Comparison of ENCODE assay signal across 18 cellular contexts in genomic region chr5:149807614-149808013, GRCh38.
DNase-seq lines count a peak whose midpoint lies in the region; ATAC-seq and TF ChIP-seq lines count a peak whose summit lies in the region.
"Had no signal": no experiment of that assay in that cellular context is flagged by ENCODE, and none has a peak within 500 bp of the region (broad histone marks: within the 10 kb centered on the region; RNA-seq: fewer than 3 reads in every experiment).

No MANE protein-coding gene starts in this region.

- H3K9me3 ChIP-seq in heart left ventricle, result no peaks in the 10 kb centered on the region
- no peaks in the 10 kb centered on the region for H3K9me3 ChIP-seq in H9 (ENCODE audit: control insufficient read depth, low read depth, low read length)
- H3K9me3 ChIP-seq in esophagus muscularis mucosa, result no peaks in the 10 kb centered on the region
- no peaks in the 10 kb centered on the region for H3K9me3 ChIP-seq in skeletal muscle tissue (ENCODE audit: control insufficient read depth in 3 of 3, low read length in 3 of 3)
- H3K9me3 ChIP-seq: HAP-1, Peyer's patch had no signal

- H4K8ac ChIP-seq in H9 (replicated peaks; ENCODE audit: insufficient read length, low read depth, low read length), result no peak overlapping the region

- no peak overlapping the region for H2BK5ac ChIP-seq in H9 (ENCODE audit: insufficient read length, low read length)

- H2AK5ac ChIP-seq in H9 (ENCODE audit: insufficient read length, low read length), result no peak overlapping the region

- H2BK120ac ChIP-seq in H9 (ENCODE audit: low read depth, low read length, poor library complexity, severe bottlenecking), result no peak overlapping the region

- H2BK12ac ChIP-seq in H9 (ENCODE audit: insufficient read length, low read depth, low read length), result no peak overlapping the region

- H3K9me3 Mint-ChIP-seq in H9, result no peaks in the 10 kb centered on the region
- H3K9me3 Mint-ChIP-seq in T-helper 2 cell treated with Interferon-gamma antibody and Interleukin-4, amounts not matched to agents 5 μg/mL and 100 μg/mL, for 36 hours, result no peaks in the 10 kb centered on the region
- no peaks in the 10 kb centered on the region for H3K9me3 Mint-ChIP-seq in type B pancreatic cell
- H3K9me3 Mint-ChIP-seq: CD4-positive, CD25-positive, alpha-beta regulatory T cell; IgD-negative memory B cell had no signal

- H3K4me2 ChIP-seq in H9 (ENCODE audit: insufficient read depth, insufficient read length, low read length), result no peak overlapping the region

- 58 to 69% (median 64%) methylated on average over 5 of the region's 5 CpGs for WGBS in heart left ventricle, 4 donors
- WGBS in H9 (ENCODE audit: extremely low coverage, insufficient read length, low lambda C conversion rate), result no CpG with 5 or more reads among the region's 5 CpGs
- WGBS in esophagus muscularis mucosa, result 79% methylated on average over 5 of the region's 5 CpGs

- no peak overlapping the region for H3K4me3 Mint-ChIP-seq in H9
- no peak overlapping the region for H3K4me3 Mint-ChIP-seq in T-helper 2 cell treated with Interferon-gamma antibody and Interleukin-4, amounts not matched to agents 5 μg/mL and 100 μg/mL, for 36 hours
- H3K4me3 Mint-ChIP-seq in type B pancreatic cell, result no peak overlapping the region
- H3K4me3 Mint-ChIP-seq: CD4-positive, CD25-positive, alpha-beta regulatory T cell had no signal

- H3K9ac ChIP-seq in H9 (ENCODE audit: extremely low read depth, insufficient read length, low read length) (no peak overlapping the region), skeletal muscle tissue (ENCODE audit: low read depth in 1 of 3, low read length in 3 of 3) (peak overlapping the region; percentile 57 to 86 (median 64))

- no peak overlapping the region for H2AFZ ChIP-seq in H9 (ENCODE audit: low read length)

- no peak overlapping the region for H2BK20ac ChIP-seq in H9 (ENCODE audit: low read depth, low read length, poor library complexity, severe bottlenecking)

- no peak overlapping the region for H3T11ph ChIP-seq in H9 (ENCODE audit: low read length)

- intact Hi-C loops in heart left ventricle (cut with DNase I) (no loop called here), Right ventricle myocardium inferior (cut with DNase I) (loop anchor here (2.0 kb wide), 1 partner anchor 17 kb away; no protein-coding TSS in a partner anchor), esophagus muscularis mucosa (cut with DNase I) (no loop called here)

- H3K18ac ChIP-seq in H9 (ENCODE audit: insufficient read length, low read depth, low read length), result no peak overlapping the region

- no peak overlapping the region for H4K91ac ChIP-seq in H9 (ENCODE audit: insufficient read length, low read depth, low read length)

- H2BK15ac ChIP-seq in H9 (ENCODE audit: low read depth, low read length), result no peak overlapping the region

- TF ChIP-seq POLR2A in heart left ventricle (IDR thresholded peaks at IDR 0.05), result no peak
- no peak for TF ChIP-seq POLR2A in esophagus muscularis mucosa (IDR thresholded peaks at IDR 0.05; ENCODE audit: low read depth)

- H3K56ac ChIP-seq in H9 (ENCODE audit: insufficient read length, low read depth, low read length), result no peak overlapping the region

- TF ChIP-seq CTCF in heart left ventricle (IDR thresholded peaks at IDR 0.05) (no peak), H9 (conservative IDR thresholded peaks at IDR 0.05) (no peak), esophagus muscularis mucosa (IDR thresholded peaks at IDR 0.05) (no peak), type B pancreatic cell (conservative IDR thresholded peaks at IDR 0.05) (no peak)

- H3K79me2 ChIP-seq in H9 (ENCODE audit: insufficient read depth, low read length), result no peaks in the 10 kb centered on the region

- H3K23ac ChIP-seq in H9 (ENCODE audit: insufficient read length, low read depth, low read length), result no peak overlapping the region

- no peaks in the 10 kb centered on the region for H4K20me1 ChIP-seq in H9 (ENCODE audit: control insufficient read depth, insufficient read depth, insufficient read length)

- ATAC-seq in heart left ventricle, result no peak
- no peak for ATAC-seq in Right ventricle myocardium inferior

- H3K27ac ChIP-seq in heart left ventricle (peak overlapping the region; percentile 80 to 94 (median 89)), H9 (ENCODE audit: insufficient read length, low read depth, low read length) (no peak overlapping the region), esophagus muscularis mucosa (replicated peaks in 1 of 4) (peak overlapping the region; percentile 86 to 92 (median 90)), skeletal muscle tissue (ENCODE audit: low read depth, low read length) (peak overlapping the region; percentile 94)

- no peaks in the 10 kb centered on the region for H3K23me2 ChIP-seq in H9 (ENCODE audit: insufficient read length, low read depth, low read length, poor library complexity, severe bottlenecking)

- no peaks in the 10 kb centered on the region for H3K79me1 ChIP-seq in H9 (ENCODE audit: insufficient read depth, low read depth, low read length, poor library complexity, severe bottlenecking)

- H3K4me1 ChIP-seq in heart left ventricle, result peaks cover 21 to 95% (median 71%) of the 10 kb centered on the region in 12 donors
- peaks cover 6% of the 10 kb centered on the region; the same call in 1 of the 2 replicates for H3K4me1 ChIP-seq in H9 (ENCODE audit: insufficient read depth, low read length)
- peaks cover 69 to 90% (median 72%) of the 10 kb centered on the region in 4 donors for H3K4me1 ChIP-seq in esophagus muscularis mucosa
- peaks cover 67 to 90% (median 89%) of the 10 kb centered on the region in 3 donors for H3K4me1 ChIP-seq in skeletal muscle tissue (ENCODE audit: control insufficient read depth in 3 of 3, insufficient read depth in 3 of 3, low read length in 3 of 3)
- H3K4me1 ChIP-seq: HAP-1 had no signal

- no peaks in the 10 kb centered on the region for H3K36me3 ChIP-seq in heart left ventricle
- no peaks in the 10 kb centered on the region for H3K36me3 ChIP-seq in esophagus muscularis mucosa
- H3K36me3 ChIP-seq in skeletal muscle tissue (ENCODE audit: control insufficient read depth in 3 of 3, insufficient read depth in 3 of 3, low read length in 3 of 3), result no peaks in the 10 kb centered on the region
- H3K36me3 ChIP-seq: HAP-1, Peyer's patch had no signal

- H3K27me3 ChIP-seq in heart left ventricle (no peaks in the 10 kb centered on the region), H9 (ENCODE audit: insufficient read depth, low read length) (no peaks in the 10 kb centered on the region), esophagus muscularis mucosa (no peaks in the 10 kb centered on the region), skeletal muscle tissue (ENCODE audit: control insufficient read depth in 3 of 3, insufficient read depth in 3 of 3, low read length in 3 of 3) (no peaks in the 10 kb centered on the region)
- H3K27me3 ChIP-seq: Peyer's patch had no signal

- peak overlapping the region in 2 of 3 experiments; percentile 18 to 39; a peak in 1 of 7 replicates for H3K27ac Mint-ChIP-seq in H9
- H3K27ac Mint-ChIP-seq in T-helper 2 cell treated with Interferon-gamma antibody and Interleukin-4, amounts not matched to agents 5 μg/mL and 100 μg/mL, for 36 hours, result no peak overlapping the region
- no peak overlapping the region for H3K27ac Mint-ChIP-seq in type B pancreatic cell
- H3K27ac Mint-ChIP-seq: CD4-positive, CD25-positive, alpha-beta regulatory T cell had no signal

- H3K4ac ChIP-seq in H9 (ENCODE audit: low read depth, low read length), result no peak overlapping the region

- no peaks in the 10 kb centered on the region for H3K27me3 Mint-ChIP-seq in H9 (ENCODE audit: low read depth)
- no peaks in the 10 kb centered on the region for H3K27me3 Mint-ChIP-seq in T-helper 2 cell treated with Interferon-gamma antibody and Interleukin-4, amounts not matched to agents 5 μg/mL and 100 μg/mL, for 36 hours (ENCODE audit: low read depth)
- no peaks in the 10 kb centered on the region for H3K27me3 Mint-ChIP-seq in type B pancreatic cell
- H3K27me3 Mint-ChIP-seq: CD4-positive, CD25-positive, alpha-beta regulatory T cell; IgD-negative memory B cell had no signal

- no peak overlapping the region for H3K14ac ChIP-seq in H9 (ENCODE audit: insufficient read depth, low read length)

- no peak for TF ChIP-seq EP300 in esophagus muscularis mucosa (IDR thresholded peaks at IDR 0.05)

- peaks cover 16 to 21% of the 10 kb centered on the region in 2 experiments for H3K4me1 Mint-ChIP-seq in H9
- H3K4me1 Mint-ChIP-seq in T-helper 2 cell treated with Interferon-gamma antibody and Interleukin-4, amounts not matched to agents 5 μg/mL and 100 μg/mL, for 36 hours (ENCODE audit: low read depth), result no peaks in the 10 kb centered on the region
- peaks cover 22% of the 10 kb centered on the region for H3K4me1 Mint-ChIP-seq in type B pancreatic cell (ENCODE audit: unreplicated experiment)

- DNase-seq in heart left ventricle (no peak), Right ventricle myocardium inferior (ENCODE audit: missing footprints) (no peak), H9 (no peak), esophagus muscularis mucosa (ENCODE audit: extremely low spot score) (no peak), type B pancreatic cell (ENCODE audit: extremely low spot score, unreplicated experiment) (no peak)
- DNase-seq in T-helper 2 cell treated with Interferon-gamma antibody and Interleukin-4, amounts not matched to agents 5 μg/mL and 100 μg/mL, for 36 hours (ENCODE audit: low spot score), result no peak
- no peak for DNase-seq in activated effector memory CD4-positive, alpha-beta T cell treated with Interleukin-2 at 50 U/mL for 16 hours
- DNase-seq: 8988T; CD4-positive, CD25-positive, alpha-beta regulatory T cell; COR-L47; DMS153; GDM1; NCI-H1105; NCI-H2081 treated with DMSO at 0.1 percent for 48 hours; Peyer's patch had no signal

- H3K4me3 ChIP-seq in heart left ventricle, result no peak overlapping the region
- H3K4me3 ChIP-seq in esophagus muscularis mucosa, result no peak overlapping the region
- no peak overlapping the region for H3K4me3 ChIP-seq in skeletal muscle tissue (ENCODE audit: low read length in 3 of 3)
- H3K4me3 ChIP-seq: HAP-1, Peyer's patch had no signal

- H4K5ac ChIP-seq in H9 (ENCODE audit: insufficient read length, low read depth, low read length), result no peak overlapping the region

- H3K36me3 Mint-ChIP-seq in H9 (ENCODE audit: insufficient read depth in 1 of 3, low read depth in 3 of 3), result no peaks in the 10 kb centered on the region
- no peaks in the 10 kb centered on the region for H3K36me3 Mint-ChIP-seq in T-helper 2 cell treated with Interferon-gamma antibody and Interleukin-4, amounts not matched to agents 5 μg/mL and 100 μg/mL, for 36 hours (ENCODE audit: low read depth)
- H3K36me3 Mint-ChIP-seq in type B pancreatic cell, result no peaks in the 10 kb centered on the region
- H3K36me3 Mint-ChIP-seq: CD4-positive, CD25-positive, alpha-beta regulatory T cell; IgD-negative memory B cell had no signal

Comparison
In these comparisons a context has a peak if more than half of its experiments do, and no peak if none do; other contexts are left out.
1. H3K27ac Mint-ChIP-seq: peak in H9 (2 of 3); none in T-helper 2 cell treated with Interferon-gamma antibody and Interleukin-4, amounts not matched to agents 5 μg/mL and 100 μg/mL, for 36 hours (single experiment) and type B pancreatic cell (single experiment).